8 cellular contexts compared by ENCODE assay signal in the genomic region with DNA sequence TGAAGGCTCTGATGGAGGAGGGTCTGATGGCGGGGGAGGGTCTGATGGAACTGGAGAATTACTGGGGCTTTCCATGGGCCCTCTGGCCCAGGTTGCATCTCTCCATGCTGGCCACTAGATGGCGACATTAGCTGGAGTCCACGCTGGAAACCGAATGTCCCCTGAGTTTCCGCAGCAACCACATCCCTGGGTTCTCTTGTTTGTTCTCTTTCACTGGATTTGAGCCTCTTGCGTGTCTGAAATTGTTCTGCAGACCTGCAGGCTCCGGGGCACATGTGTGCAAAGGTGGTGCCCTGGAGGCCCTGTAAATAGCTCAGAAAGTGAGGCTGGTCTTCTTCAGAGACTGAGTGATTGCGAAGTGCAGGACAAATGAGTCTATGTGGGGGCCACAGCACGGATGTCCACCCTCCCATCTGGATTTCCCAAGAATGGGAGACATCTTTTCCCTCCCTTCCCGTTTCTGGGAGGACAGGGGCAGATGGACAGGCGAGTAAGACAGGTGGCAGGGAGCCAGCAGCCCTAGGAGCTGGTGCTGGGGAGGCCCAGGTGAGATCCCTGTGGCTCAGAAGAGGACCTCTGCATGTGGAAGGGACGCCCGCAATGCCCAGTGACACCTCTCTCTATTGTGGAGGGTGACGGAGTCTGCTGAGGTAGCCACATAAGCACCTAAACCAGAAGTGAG.
DNase-seq lines count a peak whose midpoint lies in the region; ATAC-seq, FAIRE-seq and TF ChIP-seq lines count a peak whose summit lies in the region.

No MANE protein-coding gene starts in this region.

- H3K27me3 Mint-ChIP-seq in activated T-cell treated with anti-CD3 and anti-CD28 coated beads, Interleukin-2, amount 50 U/mL, for 72 hours (ENCODE audit: low read depth): no peaks in the 10 kb centered on the region
- peaks cover 12% of the 10 kb centered on the region for H3K27me3 Mint-ChIP-seq in nephron (ENCODE audit: low read depth)

- H3K4me3 Mint-ChIP-seq in activated T-cell treated with anti-CD3 and anti-CD28 coated beads, Interleukin-2, amount 50 U/mL, for 72 hours: no peak overlapping the region
- H3K4me3 Mint-ChIP-seq in nephron: no peak overlapping the region

- no peak overlapping the region for H3K27ac Mint-ChIP-seq in activated T-cell treated with anti-CD3 and anti-CD28 coated beads, Interleukin-2, amount 50 U/mL, for 72 hours
- peak overlapping the region in 1 of 3 experiments; percentile 20 for H3K27ac Mint-ChIP-seq in nephron

- H3K4me3 ChIP-seq in fibroblast of mammary gland (ENCODE audit: control insufficient read depth, low read depth, low read length): no peak overlapping the region

- no peaks in the 10 kb centered on the region for H3K36me3 Mint-ChIP-seq in activated T-cell treated with anti-CD3 and anti-CD28 coated beads, Interleukin-2, amount 50 U/mL, for 72 hours (ENCODE audit: insufficient read depth in 2 of 2)
- no peaks in the 10 kb centered on the region for H3K36me3 Mint-ChIP-seq in nephron (ENCODE audit: low read depth)

- peaks cover 8% of the 10 kb centered on the region for H3K4me1 Mint-ChIP-seq in activated T-cell treated with anti-CD3 and anti-CD28 coated beads, Interleukin-2, amount 50 U/mL, for 72 hours (ENCODE audit: low read depth)
- H3K4me1 Mint-ChIP-seq in nephron: peaks cover 15% of the 10 kb centered on the region

- H3K9me3 Mint-ChIP-seq in activated T-cell treated with anti-CD3 and anti-CD28 coated beads, Interleukin-2, amount 50 U/mL, for 72 hours: no peaks in the 10 kb centered on the region
- no peaks in the 10 kb centered on the region for H3K9me3 Mint-ChIP-seq in nephron

- peak; percentile 81 to 84 for ATAC-seq in activated T-cell treated with anti-CD3 and anti-CD28 coated beads, Interleukin-2, amount 50 U/mL, for 72 hours (replicated peaks in 1 of 2)
- ATAC-seq in stimulated activated naive CD8-positive, alpha-beta T cell treated with anti-CD3 and anti-CD28 coated beads, Interleukin-15, Interleukin-2, amounts not matched to agents 100 U/mL and 50 U/mL, for 24 hours: peak; percentile 33
- ATAC-seq in HG03095 (IDR thresholded peaks at IDR 0.05; ENCODE audit: unreplicated experiment): no peak

- peak; percentile 88 for DNase-seq in D341Med (ENCODE audit: low spot score)
- DNase-seq in KG1 (lab: John Stamatoyannopoulos, UW): peak; percentile 55
- DNase-seq in RCC 7860 (ENCODE audit: low spot score): peak; percentile 54
- DNase-seq in activated T-cell treated with anti-CD3 and anti-CD28 coated beads, Interleukin-2, amount 50 U/mL, for 72 hours: peak; percentile 63 to 71
- peak; percentile 53 for DNase-seq in fibroblast of mammary gland (ENCODE audit: low read depth)
- DNase-seq in stimulated activated naive CD8-positive, alpha-beta T cell treated with anti-CD3 and anti-CD28 coated beads, Interleukin-15, Interleukin-2, amounts not matched to agents 100 U/mL and 50 U/mL, for 24 hours: peak; percentile 67

- FAIRE-seq in RCC 7860 (lab: Jason Lieb, UNC): no peak

- TF ChIP-seq CTCF in fibroblast of mammary gland (conservative IDR thresholded peaks at IDR 0.05; ENCODE audit: control insufficient read depth, insufficient read depth, low read depth, low read length) (peak; percentile 96), nephron (IDR thresholded peaks at IDR 0.05; ENCODE audit: unreplicated experiment in 3 of 3) (peak; percentile 88 to 89 (median 88))
